ENCODE assay signal across 16 cellular contexts in genomic region chr13:110910013-110910890, GRCh38. TPM values are rescaled to one million over a fixed set of nuclear protein-coding genes. Genes with fewer than 3 reads are reported as not detected.
DNase-seq lines count a peak whose midpoint lies in the region; ATAC-seq, FAIRE-seq and TF ChIP-seq lines count a peak whose summit lies in the region.
"Had no signal": no experiment of that assay in that cellular context is flagged by ENCODE, and none has a peak within 500 bp of the region (broad histone marks: within the 10 kb centered on the region; RNA-seq: fewer than 3 reads in every experiment).

No MANE protein-coding gene starts in this region.

- H3K4me1 ChIP-seq in HUES64 (ENCODE audit: insufficient read depth, low read length): peaks cover 64% of the 10 kb centered on the region
- H3K4me1 ChIP-seq in GM12878 (ENCODE audit: control insufficient read depth, insufficient read depth, low read length): peaks cover 9% of the 10 kb centered on the region; the same call in 1 of the 2 replicates
- peaks cover 35% of the 10 kb centered on the region for H3K4me1 ChIP-seq in foreskin keratinocyte

- H3K4me3 Mint-ChIP-seq in Calu3 (ENCODE audit: low read depth, unreplicated experiment) (peak overlapping the region; percentile 65), nephron progenitor cell (peak overlapping the region; percentile 35)
- H3K4me3 Mint-ChIP-seq in effector memory CD8-positive, alpha-beta T cell: peak overlapping the region in 1 of 2 donors; percentile 41
- H3K4me3 Mint-ChIP-seq: activated B cell treated with CpG ODN at 0.5 μM for 24 hours, B cell had no signal

- peak overlapping the region; percentile 59 for H3K4me2 ChIP-seq in GM12878 (ENCODE audit: control insufficient read depth, insufficient read depth)

- H3K4me1 Mint-ChIP-seq in Calu3 (ENCODE audit: low read depth, unreplicated experiment): peaks cover 7% of the 10 kb centered on the region
- peaks cover 77% of the 10 kb centered on the region for H3K4me1 Mint-ChIP-seq in nephron progenitor cell
- peaks cover 56 to 76% of the 10 kb centered on the region in 2 donors for H3K4me1 Mint-ChIP-seq in effector memory CD8-positive, alpha-beta T cell (ENCODE audit: low read depth in 2 of 2)

- H3K4me3 ChIP-seq in HUES64 (ENCODE audit: low read length) (peak overlapping the region; percentile 0; the same call in 1 of the 2 replicates), GM12878 (peak overlapping the region; percentile 93; the same call in 1 of the 2 replicates)
- H3K4me3 ChIP-seq: coronary artery, lung, MG63, tibial artery had no signal

- peaks cover 12% of the 10 kb centered on the region for H4K20me1 ChIP-seq in GM12878 (ENCODE audit: control insufficient read depth, insufficient read depth)

- H2AFZ ChIP-seq in GM12878 (ENCODE audit: control insufficient read depth, low read depth, low read length): no peak overlapping the region

- CTCF ChIA-PET in Calu3 (lab: Charles Lee) (no interaction called here), GM12878 (lab: Yijun Ruan, JAX) (no interaction called here)

- H3K9ac ChIP-seq in HUES64 (ENCODE audit: low read depth, low read length) (peak overlapping the region; percentile 7; the same call in 1 of the 2 replicates), GM12878 (ENCODE audit: control insufficient read depth, insufficient read depth, low read length) (no peak overlapping the region)

- in situ Hi-C loops in GM12878 (cut with MboI): no loop called here

- RAD21 ChIA-PET in GM12878 (lab: Charles Lee; ENCODE audit: unreplicated experiment): interaction anchor here (1.1 to 1.5 kb wide), 2 partner anchors 10 to 157 kb away, joined by 3 to 4 read pairs; no protein-coding TSS in a partner anchor

- TF ChIP-seq RAD21 in GM12878 (IDR thresholded peaks at IDR 0.05; ENCODE audit: insufficient read depth, low read depth, low read length): no peak

- SMC1A ChIA-PET in GM12878 (lab: Charles Lee; ENCODE audit: uncharacterized antibody, unreplicated experiment): interaction anchor here (0.7 to 1.1 kb wide), 3 partner anchors 12 to 138 kb away, joined by 3 to 4 read pairs (median 3); no protein-coding TSS in a partner anchor

- intact Hi-C loops in Calu3 (cut with micrococcal nuclease; ENCODE audit: unreplicated experiment) (loop anchor here (10.0 kb wide), 1 partner anchor 145 kb away; no protein-coding TSS in a partner anchor), GM12878 (cut with micrococcal nuclease; ENCODE audit: unreplicated experiment) (loop anchor here (5.0 to 10.0 kb wide), 3 partner anchors 293 to 465 kb away; partner anchors contain the start of gene NAXD)

- H3K36me3 ChIP-seq in HUES64 (ENCODE audit: insufficient read depth, low read length) (peaks cover 49% of the 10 kb centered on the region), GM12878 (ENCODE audit: control insufficient read depth in 2 of 2, insufficient read depth in 2 of 2, low read length in 1 of 2) (peaks cover 4 to 37% of the 10 kb centered on the region in 2 experiments)

- ATAC-seq in GM12878 (no peak), foreskin keratinocyte (no peak)
- no peak for ATAC-seq in effector memory CD8-positive, alpha-beta T cell (replicated peaks)
- ATAC-seq: SK-N-SH treated with all-trans-retinoic acid at 6 μM for 48 hours had no signal

- TF ChIP-seq CTCF in Calu3 (IDR thresholded peaks at IDR 0.05; ENCODE audit: unreplicated experiment) (no peak), GM12878 (IDR thresholded peaks at IDR 0.05 in 2 of 3, conservative IDR thresholded peaks at IDR 0.05 in 1 of 3; ENCODE audit: control insufficient read depth in 2 of 3, extremely low read depth in 1 of 3, insufficient read depth in 1 of 3, low read depth in 3 of 3, low read length in 3 of 3) (no peak), nephron progenitor cell (IDR thresholded peaks at IDR 0.05) (no peak), foreskin keratinocyte (conservative IDR thresholded peaks at IDR 0.05) (no peak)

- H3K9me3 Mint-ChIP-seq in Calu3 (ENCODE audit: low read depth, unreplicated experiment): no peaks in the 10 kb centered on the region
- H3K9me3 Mint-ChIP-seq in nephron progenitor cell: no peaks in the 10 kb centered on the region
- no peaks in the 10 kb centered on the region for H3K9me3 Mint-ChIP-seq in effector memory CD8-positive, alpha-beta T cell
- H3K9me3 Mint-ChIP-seq: activated B cell treated with CpG ODN at 0.5 μM for 24 hours had no signal

- peak overlapping the region; percentile 44 for H3K27ac Mint-ChIP-seq in Calu3 (ENCODE audit: unreplicated experiment)
- no peak overlapping the region for H3K27ac Mint-ChIP-seq in nephron progenitor cell
- H3K27ac Mint-ChIP-seq in effector memory CD8-positive, alpha-beta T cell: no peak overlapping the region
- H3K27ac Mint-ChIP-seq: activated B cell treated with CpG ODN at 0.5 μM for 24 hours, B cell had no signal

- H3K36me3 Mint-ChIP-seq in Calu3 (ENCODE audit: insufficient read depth, unreplicated experiment) (peaks cover 83% of the 10 kb centered on the region), nephron progenitor cell (ENCODE audit: low read depth) (peaks cover 54% of the 10 kb centered on the region)
- H3K36me3 Mint-ChIP-seq in effector memory CD8-positive, alpha-beta T cell (ENCODE audit: insufficient read depth): peaks cover 31% of the 10 kb centered on the region

- DNase-seq in Calu3: no peak
- DNase-seq in GM12878 (ENCODE audit: low read depth, low spot score): no peak
- no peak for DNase-seq in nephron progenitor cell
- no peak for DNase-seq in OCI-M2 (lab: John Stamatoyannopoulos, UW; ENCODE audit: unreplicated experiment)
- DNase-seq in NCI-H2227 treated with DMSO at 0.1 percent for 48 hours (lab: John Stamatoyannopoulos, UW): no peak
- no peak for DNase-seq in foreskin keratinocyte
- no peak for DNase-seq in effector memory CD8-positive, alpha-beta T cell
- DNase-seq: activated B cell treated with CpG ODN at 0.5 μM for 24 hours, MG63, NCI-H226, tibial artery had no signal

- 86% methylated on average over 13 of the region's 14 CpGs for WGBS in HUES64
- 89% methylated on average over 14 of the region's 14 CpGs for WGBS in GM12878 (ENCODE audit: insufficient coverage, insufficient replicate concordance, low lambda C conversion rate, missing lambda C conversion rate)

- no peak for TF ChIP-seq EP300 in GM12878 (IDR thresholded peaks at IDR 0.05; ENCODE audit: borderline replicate concordance in 1 of 2, control insufficient read depth in 1 of 2, low read depth in 2 of 2, low read length in 2 of 2)

- peaks cover 88% of the 10 kb centered on the region for H3K79me2 ChIP-seq in GM12878 (ENCODE audit: control insufficient read depth, insufficient read depth, low read length)

- H3K27me3 ChIP-seq in HUES64 (ENCODE audit: insufficient read depth, low read length): no peaks in the 10 kb centered on the region
- H3K27me3 ChIP-seq in GM12878 (replicated peaks in 1 of 2; ENCODE audit: control insufficient read depth in 2 of 2, insufficient read depth in 2 of 2, low read length in 1 of 2): no peaks in the 10 kb centered on the region
- H3K27me3 ChIP-seq in foreskin keratinocyte: no peaks in the 10 kb centered on the region
- H3K27me3 ChIP-seq: MG63, tibial artery had no signal

- H3K27me3 Mint-ChIP-seq in Calu3 (ENCODE audit: unreplicated experiment) (no peaks in the 10 kb centered on the region), nephron progenitor cell (ENCODE audit: low read depth, poor library complexity) (no peaks in the 10 kb centered on the region)
- no peaks in the 10 kb centered on the region for H3K27me3 Mint-ChIP-seq in effector memory CD8-positive, alpha-beta T cell
- H3K27me3 Mint-ChIP-seq: activated B cell treated with CpG ODN at 0.5 μM for 24 hours, B cell had no signal

- FAIRE-seq in GM12878 (lab: Jason Lieb, UNC): no peak

- BruUV-seq in Calu3 (replicated peaks; lab: Mats Ljungman, UMichigan) (TSS peak; percentile 0), GM12878 (replicated peaks; lab: Mats Ljungman, UMichigan) (TSS peak; percentile 1)

- H3K9me3 ChIP-seq in HUES64 (ENCODE audit: insufficient read depth, low read depth, low read length) (no peaks in the 10 kb centered on the region), GM12878 (replicated peaks; ENCODE audit: control insufficient read depth, insufficient read depth, low read length) (no peaks in the 10 kb centered on the region)
- H3K9me3 ChIP-seq: MG63, tibial artery had no signal

- peak overlapping the region; percentile 96 for H3K27ac ChIP-seq in HUES64 (ENCODE audit: low read depth, low read length)
- no peak overlapping the region for H3K27ac ChIP-seq in GM12878 (ENCODE audit: control insufficient read depth, insufficient read depth)
- H3K27ac ChIP-seq in foreskin keratinocyte: no peak overlapping the region
- H3K27ac ChIP-seq: tibial artery had no signal

- POLR2A ChIA-PET in GM12878 (lab: Charles Lee): no interaction called here

- no peak for TF ChIP-seq POLR2A in GM12878 (IDR thresholded peaks at IDR 0.05; ENCODE audit: low read depth, low read length)

RNA-seq across cellular contexts. Expression of gene ANKRD10, which starts 4.6 kb away (rescaled TPM):
- total RNA-seq in Calu3 (2022) (109 and 120 TPM in 2 replicates), GM12878 (2014; rRNA removed) (121 and 123 TPM in 2 replicates), GM12878 (2014; rRNA removed; fragmentation: Illumina TruSeq; extraction: Trizol) (99.9 and 134 TPM in 2 replicates), GM12878 (2021) (82.4 and 99.4 TPM in 2 replicates), foreskin keratinocyte (29.5 and 32.9 TPM in 2 replicates)
- 74.1 TPM for polyA plus RNA-seq in HUES64 (2013, experiment 1 of 2)
- 95.0 TPM for polyA plus RNA-seq in HUES64 (2013, experiment 2 of 2)
- 583 and 599 TPM in 2 replicates for total RNA-seq in GM12878 (2013; cell fraction: nucleolus; rRNA removed)
- polyA plus RNA-seq in GM12878 (2011; ENCODE audit: low read depth): 83.0 TPM
- polyA plus RNA-seq in GM12878 (2011; rRNA removed) (199 and 280 TPM in 2 replicates), GM12878 (2014; fragmentation: Illumina TruSeq; extraction: Trizol) (54.8 and 70.4 TPM in 2 replicates), GM12878 (2014; fragmentation: Nextera tagmentation; extraction: Ambion mirVana) (10 to 100 TPM; 47.1 to 62.3 TPM), GM12878 (2014; rRNA removed) (90.2 and 90.8 TPM in 2 replicates), GM12878 (2016; fragmentation: Nextera tagmentation; extraction: Ambion mirVana) (100 to 1,000 TPM in 1 of 2 experiments, 10 to 100 TPM in 1; 95.1 to 101 TPM), foreskin keratinocyte (11.0 and 13.3 TPM in 2 replicates)
- polyA plus RNA-seq in GM12878 (2011; cell fraction: cytosol; rRNA removed): 62.8 and 75.6 TPM in 2 replicates
- 410 and 447 TPM in 2 replicates for polyA plus RNA-seq in GM12878 (2011; cell fraction: nucleus; rRNA removed)
- polyA plus RNA-seq in GM12878 (2012): 87.9 and 91.2 TPM in 2 replicates
- polyA minus RNA-seq in GM12878 (2011; rRNA and poly(A)+ RNA removed): 107 and 137 TPM in 2 replicates
- polyA minus RNA-seq in GM12878 (2011; cell fraction: cytosol; rRNA and poly(A)+ RNA removed): 87.7 and 99.2 TPM in 2 replicates
- polyA minus RNA-seq in GM12878 (2011; cell fraction: nucleus; rRNA and poly(A)+ RNA removed): 344 and 435 TPM in 2 replicates
